ENCODE assay signal across 1 cellular context in genomic region chr2:165601866-165602636, GRCh38.
A peak's percentile ranks its signal among the peaks of the same experiment; 100 is the strongest.
TF ChIP-seq lines count a peak whose summit lies in the region.

No MANE protein-coding gene starts in this region.

TF ChIP-seq in HEK293, 187 proteins besides CTCF, POLR2A, EP300 and RAD21 (continued from another document):
- peak; percentile 59; the same call in 1 of the 2 replicates for TF ChIP-seq TRIM28 (IDR thresholded peaks at IDR 0.05; ENCODE audit: borderline replicate concordance, low read length)
